ENCODE assay signal across 1 cellular context in the genomic region with DNA sequence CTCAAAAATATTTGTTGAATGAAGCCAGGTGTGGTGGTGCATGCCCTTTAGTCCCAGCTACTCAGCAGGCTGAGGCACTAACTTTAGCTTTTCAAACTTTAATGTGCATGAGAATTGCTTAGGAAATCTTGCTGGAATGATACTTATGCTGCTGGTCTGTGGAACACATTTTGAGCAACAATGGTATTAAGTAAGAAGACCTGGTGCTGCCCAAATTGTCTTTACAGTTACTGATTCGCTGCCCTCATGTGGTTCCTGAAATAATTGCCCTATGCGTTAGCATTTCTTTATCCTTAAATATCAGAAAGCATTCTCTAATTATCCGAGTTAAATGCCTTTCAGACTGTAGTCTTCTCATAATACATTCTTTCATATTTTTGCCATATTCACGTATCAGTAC.
TF ChIP-seq lines count a peak whose summit lies in the region.

No MANE protein-coding gene starts in this region.

TF ChIP-seq in H1, 55 proteins besides CTCF, POLR2A, EP300 and RAD21 (continued from another document):
- TF ChIP-seq, protein P1, sequence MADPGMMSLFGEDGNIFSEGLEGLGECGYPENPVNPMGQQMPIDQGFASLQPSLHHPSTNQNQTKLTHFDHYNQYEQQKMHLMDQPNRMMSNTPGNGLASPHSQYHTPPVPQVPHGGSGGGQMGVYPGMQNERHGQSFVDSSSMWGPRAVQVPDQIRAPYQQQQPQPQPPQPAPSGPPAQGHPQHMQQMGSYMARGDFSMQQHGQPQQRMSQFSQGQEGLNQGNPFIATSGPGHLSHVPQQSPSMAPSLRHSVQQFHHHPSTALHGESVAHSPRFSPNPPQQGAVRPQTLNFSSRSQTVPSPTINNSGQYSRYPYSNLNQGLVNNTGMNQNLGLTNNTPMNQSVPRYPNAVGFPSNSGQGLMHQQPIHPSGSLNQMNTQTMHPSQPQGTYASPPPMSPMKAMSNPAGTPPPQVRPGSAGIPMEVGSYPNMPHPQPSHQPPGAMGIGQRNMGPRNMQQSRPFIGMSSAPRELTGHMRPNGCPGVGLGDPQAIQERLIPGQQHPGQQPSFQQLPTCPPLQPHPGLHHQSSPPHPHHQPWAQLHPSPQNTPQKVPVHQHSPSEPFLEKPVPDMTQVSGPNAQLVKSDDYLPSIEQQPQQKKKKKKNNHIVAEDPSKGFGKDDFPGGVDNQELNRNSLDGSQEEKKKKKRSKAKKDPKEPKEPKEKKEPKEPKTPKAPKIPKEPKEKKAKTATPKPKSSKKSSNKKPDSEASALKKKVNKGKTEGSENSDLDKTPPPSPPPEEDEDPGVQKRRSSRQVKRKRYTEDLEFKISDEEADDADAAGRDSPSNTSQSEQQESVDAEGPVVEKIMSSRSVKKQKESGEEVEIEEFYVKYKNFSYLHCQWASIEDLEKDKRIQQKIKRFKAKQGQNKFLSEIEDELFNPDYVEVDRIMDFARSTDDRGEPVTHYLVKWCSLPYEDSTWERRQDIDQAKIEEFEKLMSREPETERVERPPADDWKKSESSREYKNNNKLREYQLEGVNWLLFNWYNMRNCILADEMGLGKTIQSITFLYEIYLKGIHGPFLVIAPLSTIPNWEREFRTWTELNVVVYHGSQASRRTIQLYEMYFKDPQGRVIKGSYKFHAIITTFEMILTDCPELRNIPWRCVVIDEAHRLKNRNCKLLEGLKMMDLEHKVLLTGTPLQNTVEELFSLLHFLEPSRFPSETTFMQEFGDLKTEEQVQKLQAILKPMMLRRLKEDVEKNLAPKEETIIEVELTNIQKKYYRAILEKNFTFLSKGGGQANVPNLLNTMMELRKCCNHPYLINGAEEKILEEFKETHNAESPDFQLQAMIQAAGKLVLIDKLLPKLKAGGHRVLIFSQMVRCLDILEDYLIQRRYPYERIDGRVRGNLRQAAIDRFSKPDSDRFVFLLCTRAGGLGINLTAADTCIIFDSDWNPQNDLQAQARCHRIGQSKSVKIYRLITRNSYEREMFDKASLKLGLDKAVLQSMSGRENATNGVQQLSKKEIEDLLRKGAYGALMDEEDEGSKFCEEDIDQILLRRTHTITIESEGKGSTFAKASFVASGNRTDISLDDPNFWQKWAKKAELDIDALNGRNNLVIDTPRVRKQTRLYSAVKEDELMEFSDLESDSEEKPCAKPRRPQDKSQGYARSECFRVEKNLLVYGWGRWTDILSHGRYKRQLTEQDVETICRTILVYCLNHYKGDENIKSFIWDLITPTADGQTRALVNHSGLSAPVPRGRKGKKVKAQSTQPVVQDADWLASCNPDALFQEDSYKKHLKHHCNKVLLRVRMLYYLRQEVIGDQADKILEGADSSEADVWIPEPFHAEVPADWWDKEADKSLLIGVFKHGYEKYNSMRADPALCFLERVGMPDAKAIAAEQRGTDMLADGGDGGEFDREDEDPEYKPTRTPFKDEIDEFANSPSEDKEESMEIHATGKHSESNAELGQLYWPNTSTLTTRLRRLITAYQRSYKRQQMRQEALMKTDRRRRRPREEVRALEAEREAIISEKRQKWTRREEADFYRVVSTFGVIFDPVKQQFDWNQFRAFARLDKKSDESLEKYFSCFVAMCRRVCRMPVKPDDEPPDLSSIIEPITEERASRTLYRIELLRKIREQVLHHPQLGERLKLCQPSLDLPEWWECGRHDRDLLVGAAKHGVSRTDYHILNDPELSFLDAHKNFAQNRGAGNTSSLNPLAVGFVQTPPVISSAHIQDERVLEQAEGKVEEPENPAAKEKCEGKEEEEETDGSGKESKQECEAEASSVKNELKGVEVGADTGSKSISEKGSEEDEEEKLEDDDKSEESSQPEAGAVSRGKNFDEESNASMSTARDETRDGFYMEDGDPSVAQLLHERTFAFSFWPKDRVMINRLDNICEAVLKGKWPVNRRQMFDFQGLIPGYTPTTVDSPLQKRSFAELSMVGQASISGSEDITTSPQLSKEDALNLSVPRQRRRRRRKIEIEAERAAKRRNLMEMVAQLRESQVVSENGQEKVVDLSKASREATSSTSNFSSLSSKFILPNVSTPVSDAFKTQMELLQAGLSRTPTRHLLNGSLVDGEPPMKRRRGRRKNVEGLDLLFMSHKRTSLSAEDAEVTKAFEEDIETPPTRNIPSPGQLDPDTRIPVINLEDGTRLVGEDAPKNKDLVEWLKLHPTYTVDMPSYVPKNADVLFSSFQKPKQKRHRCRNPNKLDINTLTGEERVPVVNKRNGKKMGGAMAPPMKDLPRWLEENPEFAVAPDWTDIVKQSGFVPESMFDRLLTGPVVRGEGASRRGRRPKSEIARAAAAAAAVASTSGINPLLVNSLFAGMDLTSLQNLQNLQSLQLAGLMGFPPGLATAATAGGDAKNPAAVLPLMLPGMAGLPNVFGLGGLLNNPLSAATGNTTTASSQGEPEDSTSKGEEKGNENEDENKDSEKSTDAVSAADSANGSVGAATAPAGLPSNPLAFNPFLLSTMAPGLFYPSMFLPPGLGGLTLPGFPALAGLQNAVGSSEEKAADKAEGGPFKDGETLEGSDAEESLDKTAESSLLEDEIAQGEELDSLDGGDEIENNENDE (IDR thresholded peaks at IDR 0.05; ENCODE audit: insufficient replicate concordance, low read length) = no peak
TF ChIP-seq in H1: peak in this region for 0.
